ENCODE assay signal across 20 cellular contexts in genomic region chr14:57362356-57362755, GRCh38. TPM values are rescaled to one million over a fixed set of nuclear protein-coding genes. Genes with fewer than 3 reads are reported as not detected.
DNase-seq lines count a peak whose midpoint lies in the region; ATAC-seq, FAIRE-seq and TF ChIP-seq lines count a peak whose summit lies in the region.
"Had no signal": no experiment of that assay in that cellular context is flagged by ENCODE, and none has a peak within 500 bp of the region (broad histone marks: within the 10 kb centered on the region; RNA-seq: fewer than 3 reads in every experiment).

No MANE protein-coding gene starts in this region.

- H3K9me3 Mint-ChIP-seq in glutamatergic neuron (ENCODE audit: unreplicated experiment): no peaks in the 10 kb centered on the region
- H3K9me3 Mint-ChIP-seq: activated naive CD8-positive, alpha-beta T cell treated with anti-CD3 and anti-CD28 coated beads, Interleukin-2, amount 50 U/mL, for 24 hours; CD8-positive, alpha-beta T cell had no signal

- ATAC-seq in HG02610 (IDR thresholded peaks at IDR 0.05; ENCODE audit: unreplicated experiment): no peak
- ATAC-seq: activated naive CD8-positive, alpha-beta T cell treated with anti-CD3 and anti-CD28 coated beads, Interleukin-2, amount 50 U/mL, for 24 hours; CD8-positive, alpha-beta T cell; mucosa of descending colon had no signal

- no peaks in the 10 kb centered on the region for H3K27me3 ChIP-seq in kidney epithelial cell (ENCODE audit: control insufficient read depth, insufficient read depth, low read length)
- H3K27me3 ChIP-seq: tibial nerve had no signal

- H3K36me3 ChIP-seq in kidney epithelial cell (ENCODE audit: control insufficient read depth, insufficient read depth, low read length): no peaks in the 10 kb centered on the region
- H3K36me3 ChIP-seq: neutrophil, tibial nerve had no signal

- no peaks in the 10 kb centered on the region for H3K27me3 Mint-ChIP-seq in glutamatergic neuron (ENCODE audit: unreplicated experiment)

- DNase-seq in HT-29 (ENCODE audit: low spot score) (peak; percentile 3), amniotic epithelial cell (ENCODE audit: low read depth) (peak; percentile 46), kidney epithelial cell (ENCODE audit: low read depth) (peak; percentile 41), pulmonary artery endothelial cell (ENCODE audit: low read depth, low spot score) (peak; percentile 96), HTR-8/SVneo (ENCODE audit: insufficient read length, low spot score) (no peak), glutamatergic neuron (no peak)
- DNase-seq: activated CD4-positive, CD25-positive, alpha-beta regulatory T cell treated with anti-CD3 and anti-CD28 coated beads, Interleukin-2, amount 50 U/mL, for 72 hours; activated naive CD8-positive, alpha-beta T cell treated with anti-CD3 and anti-CD28 coated beads, Interleukin-2, amount 50 U/mL, for 24 hours; CD8-positive, alpha-beta T cell; DND-41; hippocampal formation; Kasumi-1; kidney; mucosa of descending colon; NCI-H2171; NCI-H69; stimulated activated naive CD4-positive, alpha-beta T cell had no signal

- H3K4me3 ChIP-seq in kidney epithelial cell (ENCODE audit: low read depth, low read length): no peak overlapping the region
- H3K4me3 ChIP-seq: mucosa of descending colon, tibial nerve had no signal

- no peak overlapping the region for H3K27ac Mint-ChIP-seq in glutamatergic neuron (ENCODE audit: unreplicated experiment)
- H3K27ac Mint-ChIP-seq: activated naive CD8-positive, alpha-beta T cell treated with anti-CD3 and anti-CD28 coated beads, Interleukin-2, amount 50 U/mL, for 24 hours; CD8-positive, alpha-beta T cell had no signal

- TF ChIP-seq CTCF in kidney epithelial cell (IDR thresholded peaks at IDR 0.05; ENCODE audit: insufficient read depth, low read length, poor library complexity, severe bottlenecking) (no peak), glutamatergic neuron (IDR thresholded peaks at IDR 0.05; ENCODE audit: partially characterized antibody, unreplicated experiment) (no peak)

- FAIRE-seq in HTR-8/SVneo (lab: Jason Lieb, UNC): no peak
- FAIRE-seq: kidney had no signal

- no peaks in the 10 kb centered on the region for H3K36me3 Mint-ChIP-seq in glutamatergic neuron (ENCODE audit: unreplicated experiment)
- H3K36me3 Mint-ChIP-seq: CD8-positive, alpha-beta T cell had no signal

- no peaks in the 10 kb centered on the region for H3K4me1 Mint-ChIP-seq in glutamatergic neuron (ENCODE audit: low read depth, unreplicated experiment)
- H3K4me1 Mint-ChIP-seq: activated naive CD8-positive, alpha-beta T cell treated with anti-CD3 and anti-CD28 coated beads, Interleukin-2, amount 50 U/mL, for 24 hours had no signal

- H3K4me3 Mint-ChIP-seq in glutamatergic neuron (ENCODE audit: unreplicated experiment): no peak overlapping the region
- H3K4me3 Mint-ChIP-seq: activated naive CD8-positive, alpha-beta T cell treated with anti-CD3 and anti-CD28 coated beads, Interleukin-2, amount 50 U/mL, for 24 hours; CD8-positive, alpha-beta T cell had no signal

RNA-seq across cellular contexts. Expression of gene NAA30, which starts 28.0 kb away (rescaled TPM):
- 4.0 and 5.0 TPM in 2 replicates for total RNA-seq in HT-29 (2014; rRNA removed; shearing (Covaris generic))
- total RNA-seq in kidney epithelial cell (21.4 and 24.0 TPM in 2 replicates), pulmonary artery endothelial cell (25.5 and 35.4 TPM in 2 replicates), glutamatergic neuron (ENCODE audit: unreplicated experiment) (21.4 TPM)

Comparison
In these comparisons a context has a peak if more than half of its experiments do, and no peak if none do; other contexts are left out.
1. DNase-seq: peak in HT-29 (single experiment), amniotic epithelial cell (single experiment), kidney epithelial cell (single experiment) and pulmonary artery endothelial cell (single experiment); none in HTR-8/SVneo (single experiment) and glutamatergic neuron (single experiment).